In the genomic region with DNA sequence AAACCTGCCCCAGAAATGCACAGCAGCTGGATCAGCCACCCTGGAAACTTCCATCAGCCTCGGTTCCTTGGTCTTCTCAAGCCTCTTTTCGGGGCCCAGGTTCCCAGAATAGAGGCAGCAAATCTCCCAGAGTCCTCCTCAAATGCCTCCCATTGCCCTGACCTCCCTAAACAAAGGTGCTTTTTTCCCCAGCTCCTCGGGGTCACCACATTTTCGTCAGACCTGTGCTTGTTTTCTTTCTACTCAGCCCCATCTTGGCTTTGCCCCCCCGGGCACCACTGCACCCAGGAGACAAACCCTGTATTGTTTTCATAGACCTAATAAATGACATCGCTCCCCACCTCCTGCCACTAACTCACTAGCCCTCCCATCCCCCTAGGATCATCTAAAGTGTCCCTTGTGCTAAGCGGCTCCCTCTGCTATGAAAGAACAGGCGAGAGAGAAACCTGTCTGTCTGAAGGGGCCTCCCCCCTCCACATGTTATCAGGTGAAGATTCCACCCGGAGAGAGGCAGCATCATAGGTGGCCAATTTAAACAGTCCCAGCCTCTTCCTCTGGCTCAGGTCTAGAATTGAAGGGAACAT, we compare ENCODE assay signal across 30 cellular contexts.
DNase-seq lines count a peak whose midpoint lies in the region; ATAC-seq, FAIRE-seq and TF ChIP-seq lines count a peak whose summit lies in the region.
"Had no signal": no experiment of that assay in that cellular context is flagged by ENCODE, and none has a peak within 500 bp of the region (broad histone marks: within the 10 kb centered on the region; RNA-seq: fewer than 3 reads in every experiment).

No MANE protein-coding gene starts in this region.

- H3K9me3 ChIP-seq in pancreas: no peaks in the 10 kb centered on the region
- H3K9me3 ChIP-seq: gastrocnemius medialis, stomach, tibial artery had no signal

- H3K4me3 ChIP-seq in pancreas: no peak overlapping the region
- H3K4me3 ChIP-seq: gastrocnemius medialis, GM23248, hepatocyte, smooth muscle cell, stomach, tibial artery had no signal

- H3K4me3 Mint-ChIP-seq in Calu3 (ENCODE audit: low read depth, unreplicated experiment): peak overlapping the region; percentile 43
- H3K4me3 Mint-ChIP-seq: activated CD4-positive, alpha-beta T cell treated with anti-CD3 and anti-CD28 coated beads, Interleukin-2, amount 10 ng/mL, durations not matched to agents 7 days and 5 days; activated T-cell treated with anti-CD3 and anti-CD28 coated beads, Interleukin-2, amount 50 U/mL, for 4 hours; central memory CD8-positive, alpha-beta T cell; HFFc6; IgD-negative memory B cell; T-helper 2 cell treated with Interferon-gamma antibody and Interleukin-4, amounts not matched to agents 5 μg/mL and 100 μg/mL, for 36 hours had no signal

- FAIRE-seq in pancreas (lab: Jason Lieb, UNC): no peak
- FAIRE-seq: astrocyte, GM12891 had no signal

- 34 to 47% methylated on average over 9 of the region's 9 CpGs for WGBS in pancreas, 2 donors

- H3K27me3 ChIP-seq in pancreas: no peaks in the 10 kb centered on the region
- H3K27me3 ChIP-seq: hepatocyte had no signal

- CTCF ChIA-PET in Calu3 (lab: Charles Lee): no interaction called here

- DNase-seq in Calu3: no peak
- peak; percentile 61 for DNase-seq in NCI-H69 (lab: John Stamatoyannopoulos, UW)
- peak; percentile 62 for DNase-seq in foreskin melanocyte
- DNase-seq in pancreas: no peak
- DNase-seq in G401 (ENCODE audit: low spot score): no peak
- DNase-seq in GM10266 (ENCODE audit: extremely low spot score): no peak
- DNase-seq: activated CD4-positive, alpha-beta T cell treated with anti-CD3 and anti-CD28 coated beads, Interleukin-2, amount 10 ng/mL, durations not matched to agents 7 days and 5 days; activated gamma-delta T cell treated with Interleukin-2 at 50 U/mL for 16 hours; activated T-cell treated with anti-CD3 and anti-CD28 coated beads, Interleukin-2, amount 50 U/mL, for 4 hours; gastrocnemius medialis; HFFc6; naive B cell; NCI-H1092 treated with DMSO at 0.1 percent for 48 hours; NCI-H1930; NCI-H2227 treated with DMSO at 0.1 percent for 48 hours; retina; stimulated activated CD4-positive, alpha-beta T cell treated with anti-CD3 and anti-CD28 coated beads, Interleukin-2, amount 100 ng/mL, for 24 hours; stomach; tibial artery had no signal

- H3K9me3 Mint-ChIP-seq in Calu3 (ENCODE audit: low read depth, unreplicated experiment): no peaks in the 10 kb centered on the region
- H3K9me3 Mint-ChIP-seq: activated CD4-positive, alpha-beta T cell treated with anti-CD3 and anti-CD28 coated beads, Interleukin-2, amount 10 ng/mL, durations not matched to agents 7 days and 5 days; activated T-cell treated with anti-CD3 and anti-CD28 coated beads, Interleukin-2, amount 50 U/mL, for 4 hours; central memory CD8-positive, alpha-beta T cell; HFFc6; IgD-negative memory B cell; T-helper 2 cell treated with Interferon-gamma antibody and Interleukin-4, amounts not matched to agents 5 μg/mL and 100 μg/mL, for 36 hours had no signal

- peaks cover 35% of the 10 kb centered on the region for H3K4me1 Mint-ChIP-seq in Calu3 (ENCODE audit: low read depth, unreplicated experiment)
- H3K4me1 Mint-ChIP-seq: central memory CD8-positive, alpha-beta T cell; naive B cell had no signal

- H3K27ac Mint-ChIP-seq in Calu3 (ENCODE audit: unreplicated experiment): peak overlapping the region; percentile 74
- H3K27ac Mint-ChIP-seq: activated CD4-positive, alpha-beta T cell treated with anti-CD3 and anti-CD28 coated beads, Interleukin-2, amount 10 ng/mL, durations not matched to agents 7 days and 5 days; HFFc6; IgD-negative memory B cell; naive B cell; T-helper 2 cell treated with Interferon-gamma antibody and Interleukin-4, amounts not matched to agents 5 μg/mL and 100 μg/mL, for 36 hours had no signal

- no peaks in the 10 kb centered on the region for H3K27me3 Mint-ChIP-seq in Calu3 (ENCODE audit: unreplicated experiment)

- no TSS peak for BruUV-seq in Calu3 (replicated peaks; lab: Mats Ljungman, UMichigan)

- intact Hi-C loops in Calu3 (cut with micrococcal nuclease; ENCODE audit: unreplicated experiment): no loop called here
- intact Hi-C loops in pancreas (cut with DNase I): no loop called here

- no peak for TF ChIP-seq CTCF in Calu3 (IDR thresholded peaks at IDR 0.05; ENCODE audit: unreplicated experiment)
- TF ChIP-seq CTCF in pancreas (IDR thresholded peaks at IDR 0.05): no peak
- no peak for TF ChIP-seq CTCF in GM10266 (IDR thresholded peaks at IDR 0.05; ENCODE audit: control insufficient read depth, insufficient read depth, low read depth, missing control alignments)

- peaks cover 0 to 2% (median 0%) of the 10 kb centered on the region in 3 donors for H3K4me1 ChIP-seq in pancreas
- H3K4me1 ChIP-seq: gastrocnemius medialis had no signal

- in situ Hi-C loops in G401 (cut with HindIII; ENCODE audit: low sequenced_read_pairs): no loop called here

- H3K36me3 ChIP-seq in pancreas: no peaks in the 10 kb centered on the region
- H3K36me3 ChIP-seq: gastrocnemius medialis, stomach, tibial artery had no signal

- peak overlapping the region in 3 of 4 donors; percentile 9 to 46 (median 33) for H3K27ac ChIP-seq in pancreas
- H3K27ac ChIP-seq: C4-2B, gastrocnemius medialis, GM23248, hepatocyte, stomach, tibial artery had no signal

- peaks cover 43% of the 10 kb centered on the region for H3K36me3 Mint-ChIP-seq in Calu3 (ENCODE audit: insufficient read depth, unreplicated experiment)
- H3K36me3 Mint-ChIP-seq: IgD-negative memory B cell, naive B cell had no signal

- ATAC-seq in pancreas: peak in 1 of 4 donors; percentile 51
- ATAC-seq in SK-N-SH treated with all-trans-retinoic acid at 6 μM for 48 hours: no peak
- ATAC-seq: activated T-cell treated with anti-CD3 and anti-CD28 coated beads, Interleukin-2, amount 50 U/mL, for 4 hours; gastrocnemius medialis; left lobe of liver had no signal

TF ChIP-seq in SK-N-SH treated with all-trans-retinoic acid at 6 μM for 48 hours, 23 proteins besides CTCF, POLR2A, EP300 and RAD21 (continues in another document):
- TF ChIP-seq ZNF565 (CRISPR knock-in tag; conservative IDR thresholded peaks at IDR 0.05; ENCODE audit: low read depth) (no peak), BACH2 (CRISPR knock-in tag; IDR thresholded peaks at IDR 0.05; ENCODE audit: borderline replicate concordance) (no peak), ZNF70 (CRISPR knock-in tag; IDR thresholded peaks at IDR 0.05) (no peak), ZFP3 (CRISPR knock-in tag; IDR thresholded peaks at IDR 0.05) (no peak), OSR1 (CRISPR knock-in tag; IDR thresholded peaks at IDR 0.05) (no peak), ZC3H10 (CRISPR knock-in tag; IDR thresholded peaks at IDR 0.05) (no peak), ISL1 (CRISPR knock-in tag; IDR thresholded peaks at IDR 0.05) (no peak)
- TF ChIP-seq, protein P1, sequence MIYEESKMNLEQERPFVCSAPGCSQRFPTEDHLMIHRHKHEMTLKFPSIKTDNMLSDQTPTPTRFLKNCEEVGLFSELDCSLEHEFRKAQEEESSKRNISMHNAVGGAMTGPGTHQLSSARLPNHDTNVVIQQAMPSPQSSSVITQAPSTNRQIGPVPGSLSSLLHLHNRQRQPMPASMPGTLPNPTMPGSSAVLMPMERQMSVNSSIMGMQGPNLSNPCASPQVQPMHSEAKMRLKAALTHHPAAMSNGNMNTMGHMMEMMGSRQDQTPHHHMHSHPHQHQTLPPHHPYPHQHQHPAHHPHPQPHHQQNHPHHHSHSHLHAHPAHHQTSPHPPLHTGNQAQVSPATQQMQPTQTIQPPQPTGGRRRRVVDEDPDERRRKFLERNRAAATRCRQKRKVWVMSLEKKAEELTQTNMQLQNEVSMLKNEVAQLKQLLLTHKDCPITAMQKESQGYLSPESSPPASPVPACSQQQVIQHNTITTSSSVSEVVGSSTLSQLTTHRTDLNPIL (CRISPR knock-in tag; IDR thresholded peaks at IDR 0.05; ENCODE audit: low read depth): no peak
- TF ChIP-seq, protein P2, sequence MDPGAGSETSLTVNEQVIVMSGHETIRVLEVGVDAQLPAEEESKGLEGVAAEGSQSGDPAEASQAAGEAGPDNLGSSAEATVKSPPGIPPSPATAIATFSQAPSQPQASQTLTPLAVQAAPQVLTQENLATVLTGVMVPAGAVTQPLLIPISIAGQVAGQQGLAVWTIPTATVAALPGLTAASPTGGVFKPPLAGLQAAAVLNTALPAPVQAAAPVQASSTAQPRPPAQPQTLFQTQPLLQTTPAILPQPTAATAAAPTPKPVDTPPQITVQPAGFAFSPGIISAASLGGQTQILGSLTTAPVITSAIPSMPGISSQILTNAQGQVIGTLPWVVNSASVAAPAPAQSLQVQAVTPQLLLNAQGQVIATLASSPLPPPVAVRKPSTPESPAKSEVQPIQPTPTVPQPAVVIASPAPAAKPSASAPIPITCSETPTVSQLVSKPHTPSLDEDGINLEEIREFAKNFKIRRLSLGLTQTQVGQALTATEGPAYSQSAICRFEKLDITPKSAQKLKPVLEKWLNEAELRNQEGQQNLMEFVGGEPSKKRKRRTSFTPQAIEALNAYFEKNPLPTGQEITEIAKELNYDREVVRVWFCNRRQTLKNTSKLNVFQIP (CRISPR knock-in tag; IDR thresholded peaks at IDR 0.05; ENCODE audit: borderline replicate concordance, low read depth): no peak
- TF ChIP-seq, protein P3, sequence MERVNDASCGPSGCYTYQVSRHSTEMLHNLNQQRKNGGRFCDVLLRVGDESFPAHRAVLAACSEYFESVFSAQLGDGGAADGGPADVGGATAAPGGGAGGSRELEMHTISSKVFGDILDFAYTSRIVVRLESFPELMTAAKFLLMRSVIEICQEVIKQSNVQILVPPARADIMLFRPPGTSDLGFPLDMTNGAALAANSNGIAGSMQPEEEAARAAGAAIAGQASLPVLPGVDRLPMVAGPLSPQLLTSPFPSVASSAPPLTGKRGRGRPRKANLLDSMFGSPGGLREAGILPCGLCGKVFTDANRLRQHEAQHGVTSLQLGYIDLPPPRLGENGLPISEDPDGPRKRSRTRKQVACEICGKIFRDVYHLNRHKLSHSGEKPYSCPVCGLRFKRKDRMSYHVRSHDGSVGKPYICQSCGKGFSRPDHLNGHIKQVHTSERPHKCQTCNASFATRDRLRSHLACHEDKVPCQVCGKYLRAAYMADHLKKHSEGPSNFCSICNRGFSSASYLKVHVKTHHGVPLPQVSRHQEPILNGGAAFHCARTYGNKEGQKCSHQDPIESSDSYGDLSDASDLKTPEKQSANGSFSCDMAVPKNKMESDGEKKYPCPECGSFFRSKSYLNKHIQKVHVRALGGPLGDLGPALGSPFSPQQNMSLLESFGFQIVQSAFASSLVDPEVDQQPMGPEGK (CRISPR knock-in tag; IDR thresholded peaks at IDR 0.05; ENCODE audit: borderline replicate concordance): no peak

Comparison
In these comparisons a context has a peak if more than half of its experiments do, and no peak if none do; other contexts are left out.
1. DNase-seq: peak in NCI-H69 (single experiment) and foreskin melanocyte (single experiment); none in Calu3 (single experiment), pancreas (0 of 6), G401 (single experiment) and GM10266 (single experiment).